ENCODE assay signal across 13 cellular contexts in genomic region chr15:57356636-57357035, GRCh38. TPM values are rescaled to one million over a fixed set of nuclear protein-coding genes. Genes with fewer than 3 reads are reported as not detected.
DNase-seq lines count a peak whose midpoint lies in the region; ATAC-seq, FAIRE-seq and TF ChIP-seq lines count a peak whose summit lies in the region.
"Had no signal": no experiment of that assay in that cellular context is flagged by ENCODE, and none has a peak within 500 bp of the region (broad histone marks: within the 10 kb centered on the region; RNA-seq: fewer than 3 reads in every experiment).

No MANE protein-coding gene starts in this region.

- H3K4me1 ChIP-seq in H9 (ENCODE audit: insufficient read depth, low read length) (peaks cover 13% of the 10 kb centered on the region; the same call in 1 of the 2 replicates), SJSA1 (replicated peaks) (peaks cover 27% of the 10 kb centered on the region), foreskin keratinocyte (peaks cover 11% of the 10 kb centered on the region), skeletal muscle satellite cell (ENCODE audit: control insufficient read depth, insufficient read depth, low read length) (peaks cover 19% of the 10 kb centered on the region), pancreas (no peaks in the 10 kb centered on the region)

- H3K27me3 ChIP-seq in H9 (ENCODE audit: insufficient read depth, low read length) (no peaks in the 10 kb centered on the region), SJSA1 (replicated peaks) (no peaks in the 10 kb centered on the region), foreskin keratinocyte (no peaks in the 10 kb centered on the region), skeletal muscle satellite cell (ENCODE audit: control insufficient read depth, insufficient read depth, low read length) (no peaks in the 10 kb centered on the region), pancreas (no peaks in the 10 kb centered on the region)

- no peaks in the 10 kb centered on the region; a peak in 1 of 7 replicates for H3K36me3 Mint-ChIP-seq in H9 (ENCODE audit: insufficient read depth in 1 of 3, low read depth in 3 of 3)

- H3K4ac ChIP-seq in H9 (ENCODE audit: low read depth, low read length), result no peak overlapping the region

- peak overlapping the region; percentile 58 for H3K27ac ChIP-seq in H9 (ENCODE audit: insufficient read length, low read depth, low read length)
- H3K27ac ChIP-seq in SJSA1, result peak overlapping the region; percentile 91
- H3K27ac ChIP-seq in foreskin keratinocyte, result no peak overlapping the region
- H3K27ac ChIP-seq in pancreas, result no peak overlapping the region

- FAIRE-seq in pancreas (lab: Jason Lieb, UNC), result no peak

- H2AK5ac ChIP-seq in H9 (ENCODE audit: insufficient read length, low read length), result no peak overlapping the region

- H3T11ph ChIP-seq in H9 (ENCODE audit: low read length), result no peak overlapping the region

- no peaks in the 10 kb centered on the region for H3K23me2 ChIP-seq in H9 (ENCODE audit: insufficient read length, low read depth, low read length, poor library complexity, severe bottlenecking)

- ATAC-seq in foreskin keratinocyte (peak; percentile 33), pancreas (no peak)

- H3K14ac ChIP-seq in H9 (ENCODE audit: insufficient read depth, low read length), result no peak overlapping the region

- peak overlapping the region; percentile 66 to 94 (median 84); a peak in 6 of 7 replicates for H3K27ac Mint-ChIP-seq in H9

- no peak overlapping the region for H2AFZ ChIP-seq in H9 (ENCODE audit: low read length)

- H2BK12ac ChIP-seq in H9 (ENCODE audit: insufficient read length, low read depth, low read length), result no peak overlapping the region

- H4K91ac ChIP-seq in H9 (ENCODE audit: insufficient read length, low read depth, low read length), result no peak overlapping the region

- peaks cover 3% of the 10 kb centered on the region; the same call in 1 of the 2 replicates for H3K27me3 Mint-ChIP-seq in H9 (ENCODE audit: low read depth)

- H3K4me2 ChIP-seq in H9 (ENCODE audit: insufficient read depth, insufficient read length, low read length) (no peak overlapping the region), skeletal muscle satellite cell (ENCODE audit: low read length) (peak overlapping the region; percentile 38)

- no CpG with 5 or more reads among the region's 4 CpGs for WGBS in H9 (ENCODE audit: extremely low coverage, insufficient read length, low lambda C conversion rate)
- WGBS in pancreas, 2 donors, result 77 to 82% methylated on average over 4 of the region's 4 CpGs

- H3K56ac ChIP-seq in H9 (ENCODE audit: insufficient read length, low read depth, low read length), result no peak overlapping the region

- H3K9me3 Mint-ChIP-seq in H9, result peaks cover 5 to 6% of the 10 kb centered on the region in 2 experiments; a peak in 3 of 5 replicates

- no peak overlapping the region for H3K23ac ChIP-seq in H9 (ENCODE audit: insufficient read length, low read depth, low read length)

- H2BK5ac ChIP-seq in H9 (ENCODE audit: insufficient read length, low read length), result no peak overlapping the region

- H4K20me1 ChIP-seq in H9 (ENCODE audit: control insufficient read depth, insufficient read depth, insufficient read length), result no peaks in the 10 kb centered on the region

- peaks cover 52 to 56% of the 10 kb centered on the region in 2 experiments for H3K4me1 Mint-ChIP-seq in H9

- intact Hi-C loops in pancreas (cut with DNase I), result no loop called here

- no peak overlapping the region for H2BK15ac ChIP-seq in H9 (ENCODE audit: low read depth, low read length)

- H2BK20ac ChIP-seq in H9 (ENCODE audit: low read depth, low read length, poor library complexity, severe bottlenecking), result no peak overlapping the region

- no peak overlapping the region for H3K4me3 Mint-ChIP-seq in H9

- DNase-seq in H9, result peak; percentile 52
- peak; percentile 86 to 93 for DNase-seq in SJSA1 (ENCODE audit: low read depth in 1 of 2, low spot score in 2 of 2)
- DNase-seq in foreskin keratinocyte, result peak; percentile 71 to 86
- DNase-seq in pancreas, result no peak
- no peak for DNase-seq in globus pallidus (ENCODE audit: low spot score)
- no peak for DNase-seq in NCI-H748 treated with DMSO at 0.1 percent for 48 hours (lab: John Stamatoyannopoulos, UW)
- DNase-seq: caudate nucleus; NCI-H446 treated with DMSO at 0.1 percent for 48 hours; occipital lobe; Right ventricle myocardium superior; stimulated activated CD4-positive, alpha-beta T cell treated with anti-CD3 and anti-CD28 coated beads, Interleukin-1b, Interleukin-23, amount 100 ng/mL, for 48 hours; stimulated activated naive CD4-positive, alpha-beta T cell had no signal

- H3K79me2 ChIP-seq in H9 (ENCODE audit: insufficient read depth, low read length), result no peaks in the 10 kb centered on the region

- H3K9ac ChIP-seq in H9 (ENCODE audit: extremely low read depth, insufficient read length, low read length) (no peak overlapping the region), skeletal muscle satellite cell (ENCODE audit: low read depth, low read length) (peak overlapping the region; percentile 51)

- H3K36me3 ChIP-seq in SJSA1 (no peaks in the 10 kb centered on the region), skeletal muscle satellite cell (ENCODE audit: insufficient read depth, low read length) (no peaks in the 10 kb centered on the region), pancreas (no peaks in the 10 kb centered on the region)

- H4K5ac ChIP-seq in H9 (ENCODE audit: insufficient read length, low read depth, low read length), result no peak overlapping the region

- TF ChIP-seq CTCF in H9 (conservative IDR thresholded peaks at IDR 0.05) (no peak), foreskin keratinocyte (conservative IDR thresholded peaks at IDR 0.05) (no peak), pancreas (IDR thresholded peaks at IDR 0.05) (no peak)

- no peaks in the 10 kb centered on the region for H3K79me1 ChIP-seq in H9 (ENCODE audit: insufficient read depth, low read depth, low read length, poor library complexity, severe bottlenecking)

- H3K9me3 ChIP-seq in H9 (ENCODE audit: control insufficient read depth, low read depth, low read length), result no peaks in the 10 kb centered on the region
- H3K9me3 ChIP-seq in SJSA1 (replicated peaks), result peaks cover 2% of the 10 kb centered on the region; the same call in 1 of the 2 replicates
- no peaks in the 10 kb centered on the region for H3K9me3 ChIP-seq in skeletal muscle satellite cell (replicated peaks; ENCODE audit: low read length)
- H3K9me3 ChIP-seq in pancreas, result no peaks in the 10 kb centered on the region

- H3K4me3 ChIP-seq in SJSA1, result no peak overlapping the region
- no peak overlapping the region for H3K4me3 ChIP-seq in skeletal muscle satellite cell (ENCODE audit: low read length)
- H3K4me3 ChIP-seq in pancreas, result no peak overlapping the region

- H3K18ac ChIP-seq in H9 (ENCODE audit: insufficient read length, low read depth, low read length), result peak overlapping the region; percentile 75

- no peak overlapping the region for H2BK120ac ChIP-seq in H9 (ENCODE audit: low read depth, low read length, poor library complexity, severe bottlenecking)

- no peak overlapping the region for H4K8ac ChIP-seq in H9 (replicated peaks; ENCODE audit: insufficient read length, low read depth, low read length)

RNA-seq across cellular contexts. Expression of gene CGNL1, which starts 19.7 kb away (rescaled TPM):
- 32.5 and 34.6 TPM in 2 replicates for total RNA-seq in H9 (2021)
- total RNA-seq in SJSA1 (2014; rRNA removed; shearing (Covaris generic)), result 3.2 and 3.8 TPM in 2 replicates
- 0.35 and 0.54 TPM in 2 replicates for total RNA-seq in foreskin keratinocyte
- polyA plus RNA-seq in foreskin keratinocyte, result 0.07 and 0.15 TPM in 2 replicates
- total RNA-seq in skeletal muscle satellite cell (2012; rRNA removed), result 0.44 TPM in 1 of 2 replicates, not detected in the other
- total RNA-seq in pancreas, result 10 to 100 TPM; 21.3 to 35.8 (median 25.5) TPM
- 10 to 100 TPM in 1 of 2 donors, 1 to 10 TPM in 1; 7.3 to 12.6 TPM for polyA plus RNA-seq in pancreas

Comparison
In these comparisons a context has a peak if more than half of its experiments do, and no peak if none do; other contexts are left out.
1. DNase-seq: peak in H9 (single experiment), SJSA1 (2 of 2) and foreskin keratinocyte (2 of 2); none in pancreas (0 of 6), globus pallidus (single experiment) and NCI-H748 treated with DMSO at 0.1 percent for 48 hours (single experiment).
2. H3K27ac ChIP-seq: peak in H9 (single experiment) and SJSA1 (single experiment); none in foreskin keratinocyte (single experiment) and pancreas (0 of 4).